23 cellular contexts compared by ENCODE assay signal in the genomic region with DNA sequence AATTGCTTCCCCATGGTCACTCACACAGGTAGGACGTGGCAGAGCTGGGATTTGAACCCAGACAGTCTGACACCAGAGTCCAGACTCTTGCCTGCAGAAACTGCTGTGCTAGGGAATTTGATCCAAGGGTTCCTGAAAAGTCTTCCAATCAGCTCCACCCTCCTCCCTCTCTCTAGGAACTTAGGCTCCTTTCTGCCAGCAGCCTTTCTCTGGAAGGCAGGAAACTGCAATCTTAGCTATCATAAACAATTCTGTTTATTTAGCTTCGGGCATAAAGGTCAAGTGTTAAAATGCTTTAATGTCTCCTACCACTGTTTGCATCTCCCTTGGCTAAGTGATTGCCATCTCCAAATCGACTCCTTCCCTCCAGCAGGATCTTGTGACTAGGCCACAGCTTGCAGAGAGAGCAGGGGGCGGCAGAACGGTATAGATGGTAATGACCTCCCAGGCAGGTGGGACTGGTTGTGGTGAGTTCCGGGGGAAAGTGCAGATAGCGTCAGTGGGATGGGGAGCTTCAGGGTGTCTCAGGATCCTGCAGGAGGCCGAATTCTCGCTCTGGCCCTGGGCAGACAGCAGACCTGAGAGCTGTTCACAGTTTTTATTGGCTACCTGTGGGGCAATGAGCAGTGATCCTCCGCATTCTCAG.
"Had no signal": no experiment of that assay in that cellular context is flagged by ENCODE, and none has a peak within 500 bp of the region (broad histone marks: within the 10 kb centered on the region; RNA-seq: fewer than 3 reads in every experiment).

No MANE protein-coding gene starts in this region.

- H3K36me3 ChIP-seq: colonic mucosa, heart right ventricle, left lung, sigmoid colon, upper lobe of right lung had no signal

- H3K36me3 Mint-ChIP-seq: activated naive CD8-positive, alpha-beta T cell treated with anti-CD3 and anti-CD28 coated beads for 36 hours; stimulated activated naive B cell treated with anti-CD40 and anti-IgM and Interleukin-4, amounts not matched to agents 10 μg/mL and 1 μg/mL and 100 μg/mL, for 72 hours had no signal

- H3K27ac ChIP-seq: colonic mucosa, heart right ventricle, left lung, sigmoid colon, testis, upper lobe of right lung had no signal

- H3K4me1 Mint-ChIP-seq: activated naive CD8-positive, alpha-beta T cell treated with anti-CD3 and anti-CD28 coated beads for 36 hours; naive thymus-derived CD8-positive, alpha-beta T cell; stimulated activated naive B cell treated with anti-CD40 and anti-IgM and Interleukin-4, amounts not matched to agents 10 μg/mL and 1 μg/mL and 100 μg/mL, for 72 hours; WTC11 had no signal

- H3K27me3 Mint-ChIP-seq: activated naive CD8-positive, alpha-beta T cell treated with anti-CD3 and anti-CD28 coated beads for 36 hours; activated T-cell treated with anti-CD3 and anti-CD28 coated beads, Interleukin-2, amount 50 U/mL, for 24 hours; stimulated activated naive B cell treated with anti-CD40 and anti-IgM and Interleukin-4, amounts not matched to agents 10 μg/mL and 1 μg/mL and 100 μg/mL, for 72 hours had no signal

- H3K4me3 Mint-ChIP-seq: activated naive CD8-positive, alpha-beta T cell treated with anti-CD3 and anti-CD28 coated beads for 36 hours; activated T-cell treated with anti-CD3 and anti-CD28 coated beads, Interleukin-2, amount 50 U/mL, for 24 hours; naive thymus-derived CD8-positive, alpha-beta T cell; stimulated activated naive B cell treated with anti-CD40 and anti-IgM and Interleukin-4, amounts not matched to agents 10 μg/mL and 1 μg/mL and 100 μg/mL, for 72 hours; WTC11 had no signal

- H3K4me3 ChIP-seq: colonic mucosa, heart right ventricle, left lung, lung, sigmoid colon, smooth muscle cell, testis, upper lobe of right lung had no signal

- H3K4me1 ChIP-seq: colonic mucosa, heart right ventricle, left lung, sigmoid colon, testis, upper lobe of right lung had no signal

- H3K4me2 ChIP-seq: smooth muscle cell had no signal

- H3K9me3 ChIP-seq: colonic mucosa, left lung, sigmoid colon, testis, upper lobe of right lung had no signal

- H3K9me3 Mint-ChIP-seq: activated naive CD8-positive, alpha-beta T cell treated with anti-CD3 and anti-CD28 coated beads for 36 hours; stimulated activated naive B cell treated with anti-CD40 and anti-IgM and Interleukin-4, amounts not matched to agents 10 μg/mL and 1 μg/mL and 100 μg/mL, for 72 hours had no signal

- DNase-seq: activated naive CD4-positive, alpha-beta T cell; activated naive CD8-positive, alpha-beta T cell treated with anti-CD3 and anti-CD28 coated beads for 36 hours; activated T-cell treated with anti-CD3 and anti-CD28 coated beads, Interleukin-2, amount 50 U/mL, for 24 hours; colonic mucosa; effector CD4-positive, alpha-beta T cell; erythroblast; foreskin fibroblast; heart right ventricle; kidney; left lung; naive thymus-derived CD8-positive, alpha-beta T cell; retina; sigmoid colon; stimulated activated CD4-positive, alpha-beta T cell treated with anti-CD3 and anti-CD28 coated beads, Interleukin-2, amount 100 ng/mL, for 48 hours; stimulated activated CD8-positive, alpha-beta memory T cell treated with anti-CD3 and anti-CD28 coated beads, Interleukin-4, amount 100 ng/mL, for 48 hours; stimulated activated naive B cell treated with anti-CD40 and anti-IgM and Interleukin-4, amounts not matched to agents 10 μg/mL and 1 μg/mL and 100 μg/mL, for 72 hours; T1000; testis; upper lobe of right lung had no signal

- H3K27ac Mint-ChIP-seq: activated naive CD8-positive, alpha-beta T cell treated with anti-CD3 and anti-CD28 coated beads for 36 hours; activated T-cell treated with anti-CD3 and anti-CD28 coated beads, Interleukin-2, amount 50 U/mL, for 24 hours; activated T-helper 2 cell treated with anti-CD3 and anti-CD28 coated beads, Interferon-gamma antibody, Interleukin-2, Interleukin-4, amounts not matched to agents 10 μg/mL and 5 μg/mL and 100 μg/mL, durations not matched to agents 14 hours and 24 hours and 36 hours; naive thymus-derived CD8-positive, alpha-beta T cell; stimulated activated naive B cell treated with anti-CD40 and anti-IgM and Interleukin-4, amounts not matched to agents 10 μg/mL and 1 μg/mL and 100 μg/mL, for 72 hours; WTC11 had no signal

- H3K27me3 ChIP-seq: colonic mucosa, sigmoid colon, testis had no signal
